8 cellular contexts compared by ENCODE assay signal in genomic region chr9:133375724-133376654, GRCh38. TPM values are rescaled to one million over a fixed set of nuclear protein-coding genes. Genes with fewer than 3 reads are reported as not detected.
DNase-seq lines count a peak whose midpoint lies in the region; ATAC-seq and TF ChIP-seq lines count a peak whose summit lies in the region.

Gene STKLD1, plus strand, starts transcription at chr9:133376366. Its CDS starts 108 bp downstream, at chr9:133376474.
Gene SURF4, minus strand, starts transcription at chr9:133376060. Its CDS starts 91 bp downstream, at chr9:133375969.

- peak within 1 kb of the TSS; percentile 98 for H3K27ac Mint-ChIP-seq in activated naive CD4-positive, alpha-beta T cell treated with anti-CD3 and anti-CD28 coated beads, Interleukin-2, amount 10 ng/mL, durations not matched to agents 7 days and 5 days

- peaks cover 42% of the 10 kb centered on the region for H3K4me1 Mint-ChIP-seq in activated naive CD4-positive, alpha-beta T cell treated with anti-CD3 and anti-CD28 coated beads, Interleukin-2, amount 10 ng/mL, durations not matched to agents 7 days and 5 days

- peaks cover 17% of the 10 kb centered on the region for H3K36me3 Mint-ChIP-seq in activated naive CD4-positive, alpha-beta T cell treated with anti-CD3 and anti-CD28 coated beads, Interleukin-2, amount 10 ng/mL, durations not matched to agents 7 days and 5 days

- no peak for TF ChIP-seq CTCF in NB4 (IDR thresholded peaks at IDR 0.05; ENCODE audit: low read depth, low read length)

- TF ChIP-seq POLR2A in NB4 (IDR thresholded peaks at IDR 0.05; ENCODE audit: extremely low read depth, insufficient read length): peak; percentile 69

- H3K4me3 ChIP-seq in GM08714 (ENCODE audit: low read length): peak within 1 kb of the TSS; percentile 91
- H3K4me3 ChIP-seq in NB4 (ENCODE audit: low read depth, low read length): peak within 1 kb of the TSS; percentile 96

- peaks cover 15% of the 10 kb centered on the region for H3K27me3 Mint-ChIP-seq in activated naive CD4-positive, alpha-beta T cell treated with anti-CD3 and anti-CD28 coated beads, Interleukin-2, amount 10 ng/mL, durations not matched to agents 7 days and 5 days

- CTCF ChIA-PET in activated naive CD4-positive, alpha-beta T cell treated with anti-CD3 and anti-CD28 coated beads, Interleukin-2, amount 10 ng/mL, durations not matched to agents 7 days and 5 days (lab: Charles Lee): interaction anchor here (1.0 kb wide), 1 partner anchor 28 kb away, joined by 3 read pairs; no protein-coding TSS in a partner anchor

- peak; percentile 97 for DNase-seq in NB4 (ENCODE audit: low read depth)
- DNase-seq in SK-MEL-5 (ENCODE audit: low read depth, low spot score): peak; percentile 95
- peak; percentile 96 for DNase-seq in activated naive CD4-positive, alpha-beta T cell treated with anti-CD3 and anti-CD28 coated beads, Interleukin-2, amount 10 ng/mL, durations not matched to agents 7 days and 5 days
- peak; percentile 99 for DNase-seq in germinal center (ENCODE audit: low spot score)
- DNase-seq in nucleus accumbens (lab: John Stamatoyannopoulos, UW): peak in 55 of 56 donors; percentile 50 to 98 (median 90)
- DNase-seq in superior temporal gyrus (ENCODE audit: extremely low spot score): peak; percentile 94

- in situ Hi-C loops in SK-MEL-5 (cut with HindIII; ENCODE audit: low pct_unique_long_range_greater_than_20kb, low sequenced_read_pairs): loop anchor here (10.0 kb wide), 1 partner anchor 109 kb away; no protein-coding TSS in a partner anchor

- H3K9me3 Mint-ChIP-seq in activated naive CD4-positive, alpha-beta T cell treated with anti-CD3 and anti-CD28 coated beads, Interleukin-2, amount 10 ng/mL, durations not matched to agents 7 days and 5 days: no peaks in the 10 kb centered on the region

- H3K4me3 Mint-ChIP-seq in activated naive CD4-positive, alpha-beta T cell treated with anti-CD3 and anti-CD28 coated beads, Interleukin-2, amount 10 ng/mL, durations not matched to agents 7 days and 5 days: peak within 1 kb of the TSS; percentile 92

- peak; percentile 88 for ATAC-seq in HG02588 (IDR thresholded peaks at IDR 0.05; ENCODE audit: unreplicated experiment)

RNA-seq across cellular contexts. Expression of gene STKLD1, which starts in this region (rescaled TPM):
- 1.4 and 1.7 TPM in 2 replicates for total RNA-seq in SK-MEL-5 (2014; rRNA removed; shearing (Covaris generic))
- 1.3 and 1.7 TPM in 2 replicates for polyA plus RNA-seq in SK-MEL-5 (2015; cell fraction: cytosol; rRNA removed)
- polyA plus RNA-seq in SK-MEL-5 (2015; cell fraction: nucleus; rRNA removed): 29.9 and 30.4 TPM in 2 replicates

RNA-seq across cellular contexts. Expression of gene SURF4, which starts in this region (rescaled TPM):
- 469 and 490 TPM in 2 replicates for total RNA-seq in SK-MEL-5 (2014; rRNA removed; shearing (Covaris generic))
- polyA plus RNA-seq in SK-MEL-5 (2015; cell fraction: cytosol; rRNA removed): 430 and 453 TPM in 2 replicates
- 102 and 104 TPM in 2 replicates for polyA plus RNA-seq in SK-MEL-5 (2015; cell fraction: nucleus; rRNA removed)

Comparison
In these comparisons a context has a peak if more than half of its experiments do, and no peak if none do; other contexts are left out.
1. Peak in every context shown above with its lines: DNase-seq, ATAC-seq and H3K4me3 ChIP-seq.